Comparison of ENCODE assay signal across 27 cellular contexts in genomic region chr2:228543117-228543516, GRCh38.
"Had no signal": no experiment of that assay in that cellular context is flagged by ENCODE, and none has a peak within 500 bp of the region (broad histone marks: within the 10 kb centered on the region; RNA-seq: fewer than 3 reads in every experiment).

No MANE protein-coding gene starts in this region.

- ATAC-seq: effector memory CD8-positive, alpha-beta T cell; esophagus mucosa; foreskin keratinocyte; gastrocnemius medialis; gastroesophageal sphincter; heart left ventricle; heart right ventricle had no signal

- H3K4me3 ChIP-seq: colonic mucosa, coronary artery, dorsolateral prefrontal cortex, esophagus muscularis mucosa, esophagus squamous epithelium, gastrocnemius medialis, gastroesophageal sphincter, heart left ventricle, heart right ventricle had no signal

- DNase-seq: colonic mucosa; cortex of kidney; dermis blood vessel endothelial cell; dorsolateral prefrontal cortex; effector CD8-positive, alpha-beta T cell; effector memory CD4-positive, alpha-beta T cell; effector memory CD8-positive, alpha-beta T cell; endodermal cell; erythroblast; esophagus squamous epithelium; foreskin fibroblast; foreskin keratinocyte; foreskin melanocyte; gastrocnemius medialis; glutamatergic neuron; head of caudate nucleus; heart left ventricle; heart right ventricle had no signal

- H3K27me3 ChIP-seq: colonic mucosa, esophagus muscularis mucosa, esophagus squamous epithelium, foreskin keratinocyte, gastrocnemius medialis, gastroesophageal sphincter, heart left ventricle, heart right ventricle had no signal

- H3K27ac ChIP-seq: colonic mucosa, coronary artery, dorsolateral prefrontal cortex, epithelial cell of prostate, esophagus muscularis mucosa, esophagus squamous epithelium, foreskin keratinocyte, gastrocnemius medialis, gastroesophageal sphincter, heart left ventricle, heart right ventricle had no signal

- H3K36me3 ChIP-seq: colonic mucosa, esophagus muscularis mucosa, esophagus squamous epithelium, gastrocnemius medialis, gastroesophageal sphincter, heart left ventricle, heart right ventricle had no signal

- H3K9me3 ChIP-seq: colonic mucosa, esophagus squamous epithelium, gastrocnemius medialis, gastroesophageal sphincter had no signal

- H3K4me1 ChIP-seq: colonic mucosa, esophagus muscularis mucosa, esophagus squamous epithelium, gastrocnemius medialis, gastroesophageal sphincter, heart right ventricle had no signal

- FAIRE-seq: colon, endometrium, endothelial cell of umbilical vein, frontal cortex had no signal
